In the genomic region with DNA sequence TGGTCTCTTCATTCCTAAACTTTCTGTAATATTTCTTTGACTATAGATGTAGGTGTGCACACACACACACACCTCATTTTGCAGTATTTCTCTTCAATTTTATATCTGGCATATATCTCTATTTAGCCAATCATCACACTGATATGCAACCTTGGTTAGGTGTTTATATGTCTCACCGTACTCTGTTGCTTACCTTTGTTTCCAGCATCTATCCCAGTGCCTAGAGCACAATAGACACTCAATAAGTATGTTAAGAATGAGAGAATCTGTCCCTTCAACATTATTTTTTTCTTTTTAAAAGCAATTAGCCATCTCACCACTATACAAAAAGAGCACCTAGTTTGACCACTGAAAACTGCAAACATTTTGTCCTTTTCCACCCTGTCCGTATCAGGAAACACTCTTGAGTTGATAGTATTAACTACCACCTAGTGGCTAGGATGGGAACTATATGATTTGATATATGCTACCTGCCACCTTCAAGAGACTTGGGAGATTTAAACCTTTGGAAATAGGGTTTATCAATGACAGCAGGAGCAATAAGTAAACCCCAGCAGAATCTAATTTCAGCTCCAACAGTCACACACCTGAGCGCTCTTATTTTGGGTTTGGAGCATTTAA, we compare ENCODE assay signal across 9 cellular contexts. TPM values are rescaled to one million over a fixed set of nuclear protein-coding genes. Genes with fewer than 3 reads are reported as not detected.
DNase-seq lines count a peak whose midpoint lies in the region; ATAC-seq, FAIRE-seq and TF ChIP-seq lines count a peak whose summit lies in the region.
"Had no signal": no experiment of that assay in that cellular context is flagged by ENCODE, and none has a peak within 500 bp of the region (broad histone marks: within the 10 kb centered on the region; RNA-seq: fewer than 3 reads in every experiment).

No MANE protein-coding gene starts in this region.

- no peaks in the 10 kb centered on the region for H3K9me3 Mint-ChIP-seq in activated naive CD4-positive, alpha-beta T cell treated with anti-CD3 and anti-CD28 coated beads, Interleukin-2, amount 50 U/mL, for 72 hours
- H3K9me3 Mint-ChIP-seq: activated B cell treated with CpG ODN at 0.5 μM for 24 hours had no signal

- H3K36me3 Mint-ChIP-seq in activated naive CD4-positive, alpha-beta T cell treated with anti-CD3 and anti-CD28 coated beads, Interleukin-2, amount 50 U/mL, for 72 hours, result no peaks in the 10 kb centered on the region

- CTCF ChIA-PET in endothelial cell of umbilical vein (lab: Charles Lee), result interaction anchor here (1.0 to 1.3 kb wide), 2 partner anchors 265 kb away, joined by 3 to 10 read pairs; no protein-coding TSS in a partner anchor

- H4K20me1 ChIP-seq in endothelial cell of umbilical vein (replicated peaks; ENCODE audit: control insufficient read depth, extremely low read depth, insufficient read depth, low read length), result no peaks in the 10 kb centered on the region

- peak; percentile 85 for FAIRE-seq in endothelial cell of umbilical vein (lab: Jason Lieb, UNC)
- no peak for FAIRE-seq in GM19239 (lab: Jason Lieb, UNC)

- TF ChIP-seq CTCF in GM12872 (IDR thresholded peaks at IDR 0.05; ENCODE audit: insufficient read depth, low read depth, low read length) (peak; percentile 38; the same call in 1 of the 3 replicates), NB4 (IDR thresholded peaks at IDR 0.05; ENCODE audit: low read depth, low read length) (peak; percentile 34), endothelial cell of umbilical vein (IDR thresholded peaks at IDR 0.05; ENCODE audit: extremely low read depth in 1 of 2, insufficient read depth in 1 of 2, low read depth in 1 of 2, low read length in 2 of 2) (peak; percentile 34 to 40), psoas muscle (IDR thresholded peaks at IDR 0.05) (peak; percentile 50)

- peak overlapping the region; percentile 37 for H2AFZ ChIP-seq in endothelial cell of umbilical vein (ENCODE audit: low read depth, low read length)

- H3K27ac ChIP-seq in endothelial cell of umbilical vein (ENCODE audit: insufficient read depth, low read depth, low read length) (no peak overlapping the region), psoas muscle (no peak overlapping the region)

- H3K9me3 ChIP-seq in endothelial cell of umbilical vein (replicated peaks; ENCODE audit: control insufficient read depth, insufficient read depth, low read length), result no peaks in the 10 kb centered on the region
- H3K9me3 ChIP-seq in psoas muscle, result no peaks in the 10 kb centered on the region

- H3K27ac Mint-ChIP-seq in activated naive CD4-positive, alpha-beta T cell treated with anti-CD3 and anti-CD28 coated beads, Interleukin-2, amount 50 U/mL, for 72 hours, result no peak overlapping the region
- H3K27ac Mint-ChIP-seq: activated B cell treated with CpG ODN at 0.5 μM for 24 hours had no signal

- POLR2A ChIA-PET in endothelial cell of umbilical vein (lab: Charles Lee), result no interaction called here

- dilution Hi-C loops in endothelial cell of umbilical vein (cut with MboI; ENCODE audit: extremely low pct_ligation_motif_present, low sequenced_read_pairs), result no loop called here

- intact Hi-C loops in endothelial cell of umbilical vein (cut with micrococcal nuclease), result loop anchor here (1.0 kb wide), 2 partner anchors 265 to 708 kb away; no protein-coding TSS in a partner anchor
- intact Hi-C loops in psoas muscle (cut with DNase I), result loop anchor here (10.0 kb wide), 2 partner anchors 265 to 415 kb away; no protein-coding TSS in a partner anchor

- H3K79me2 ChIP-seq in endothelial cell of umbilical vein (ENCODE audit: control insufficient read depth, insufficient read depth, low read length), result no peaks in the 10 kb centered on the region

- no peaks in the 10 kb centered on the region for H3K9me1 ChIP-seq in endothelial cell of umbilical vein (replicated peaks; ENCODE audit: control insufficient read depth, extremely low read depth, insufficient read depth, low read length)

- BruUV-seq in endothelial cell of umbilical vein (replicated peaks; lab: Mats Ljungman, UMichigan), result no TSS peak

- H3K36me3 ChIP-seq in endothelial cell of umbilical vein (ENCODE audit: control insufficient read depth in 2 of 2, extremely low read depth in 1 of 2, insufficient read depth in 2 of 2, low read length in 2 of 2) (no peaks in the 10 kb centered on the region), psoas muscle (ENCODE audit: insufficient read depth in 1 of 2, low read depth in 1 of 2) (no peaks in the 10 kb centered on the region)

- 60 to 68% (median 62%) methylated on average over 3 of the region's 3 CpGs for WGBS in psoas muscle, 3 donors

- H3K4me1 ChIP-seq in endothelial cell of umbilical vein (ENCODE audit: control insufficient read depth, extremely low read depth, insufficient read depth, low read length) (no peaks in the 10 kb centered on the region), psoas muscle (peaks cover 4% of the 10 kb centered on the region)

- TF ChIP-seq POLR2A in NB4 (IDR thresholded peaks at IDR 0.05; ENCODE audit: extremely low read depth, insufficient read length), result no peak
- no peak for TF ChIP-seq POLR2A in endothelial cell of umbilical vein (IDR thresholded peaks at IDR 0.05; ENCODE audit: low read depth, low read length)

- ATAC-seq in GM21737 (IDR thresholded peaks at IDR 0.05; ENCODE audit: unreplicated experiment) (peak; percentile 68), psoas muscle (peak; percentile 49 to 77 (median 55))
- no peak for ATAC-seq in activated naive CD4-positive, alpha-beta T cell treated with anti-CD3 and anti-CD28 coated beads, Interleukin-2, amount 50 U/mL, for 72 hours

- H3K27me3 ChIP-seq in endothelial cell of umbilical vein (ENCODE audit: control insufficient read depth in 2 of 2, insufficient read depth in 2 of 2, low read length in 2 of 2), result no peaks in the 10 kb centered on the region
- H3K27me3 ChIP-seq in psoas muscle (ENCODE audit: insufficient read depth in 3 of 3, low read length in 2 of 3), result no peaks in the 10 kb centered on the region

- peak; percentile 36 for DNase-seq in NB4 (ENCODE audit: low read depth)
- DNase-seq in endothelial cell of umbilical vein (ENCODE audit: low read depth, low spot score), result peak; percentile 55
- no peak for DNase-seq in psoas muscle
- no peak for DNase-seq in activated naive CD4-positive, alpha-beta T cell treated with anti-CD3 and anti-CD28 coated beads, Interleukin-2, amount 50 U/mL, for 72 hours (ENCODE audit: low spot score in 2 of 2)
- no peak for DNase-seq in NCI-H187 treated with DMSO at 0.1 percent for 48 hours (lab: John Stamatoyannopoulos, UW)
- no peak for DNase-seq in GM19239 (ENCODE audit: insufficient read length, low spot score)
- DNase-seq: activated B cell treated with CpG ODN at 0.5 μM for 24 hours had no signal

- H3K4me3 ChIP-seq in NB4 (ENCODE audit: low read depth, low read length) (no peak overlapping the region), endothelial cell of umbilical vein (replicated peaks in 1 of 3; ENCODE audit: insufficient read depth in 1 of 3, low read depth in 1 of 3, low read length in 3 of 3) (no peak overlapping the region), psoas muscle (no peak overlapping the region)

- H3K4me2 ChIP-seq in endothelial cell of umbilical vein (ENCODE audit: insufficient read depth, low read length), result no peak overlapping the region

- no peak overlapping the region for H3K9ac ChIP-seq in endothelial cell of umbilical vein (replicated peaks; ENCODE audit: extremely low read depth, insufficient read depth, low read length)

TF ChIP-seq in endothelial cell of umbilical vein, 7 proteins besides CTCF, POLR2A, EP300 and RAD21:
- no peak for TF ChIP-seq JUN (IDR thresholded peaks at IDR 0.05; ENCODE audit: borderline replicate concordance, insufficient read depth, insufficient read length, low read depth)
- no peak for TF ChIP-seq FOS (IDR thresholded peaks at IDR 0.05; ENCODE audit: borderline replicate concordance, insufficient read depth, low read length)
- no peak for TF ChIP-seq POLR2AphosphoS5 (IDR thresholded peaks at IDR 0.05; ENCODE audit: insufficient read depth, low read depth, low read length)
- TF ChIP-seq MYC (IDR thresholded peaks at IDR 0.05; ENCODE audit: low read depth, low read length), result no peak
- no peak for TF ChIP-seq GATA2 (IDR thresholded peaks at IDR 0.05; ENCODE audit: insufficient read depth, insufficient read length, low read depth, low read length)

RNA-seq across cellular contexts. Expression of a gene that starts 48.7 kb away (rescaled TPM):
- total RNA-seq in endothelial cell of umbilical vein, result 8.6 and 11.1 TPM in 2 replicates
- 1.1 and 1.8 TPM in 2 replicates for polyA plus RNA-seq in endothelial cell of umbilical vein
- 2.4 TPM in 2 replicates for polyA plus RNA-seq in endothelial cell of umbilical vein (2011; cell fraction: cytosol; rRNA removed)
- 1.8 and 2.1 TPM in 2 replicates for polyA plus RNA-seq in endothelial cell of umbilical vein (2011; cell fraction: nucleus; rRNA removed)
- 12.0 and 15.5 TPM in 2 replicates for polyA plus RNA-seq in endothelial cell of umbilical vein (2012)
- 1.3 and 3.0 TPM in 2 replicates for polyA minus RNA-seq in endothelial cell of umbilical vein
- not detected for polyA minus RNA-seq in endothelial cell of umbilical vein (2011; cell fraction: cytosol; rRNA and poly(A)+ RNA removed)
- 3.4 and 4.5 TPM in 2 replicates for polyA minus RNA-seq in endothelial cell of umbilical vein (2011; cell fraction: nucleus; rRNA and poly(A)+ RNA removed)
- total RNA-seq in psoas muscle, result 10 to 100 TPM; 12.6 to 28.3 (median 25.7) TPM
- polyA plus RNA-seq in psoas muscle, result 10 to 100 TPM; 20.6 to 32.1 (median 27.4) TPM
- total RNA-seq in activated naive CD4-positive, alpha-beta T cell treated with anti-CD3 and anti-CD28 coated beads, Interleukin-2, amount 50 U/mL, for 72 hours, result not detected
- total RNA-seq: activated B cell treated with CpG ODN at 0.5 μM for 24 hours had no signal

Comparison
In these comparisons a context has a peak if more than half of its experiments do, and no peak if none do; other contexts are left out.
1. ATAC-seq: peak in GM21737 (single experiment) and psoas muscle (4 of 4); none in activated naive CD4-positive, alpha-beta T cell treated with anti-CD3 and anti-CD28 coated beads, Interleukin-2, amount 50 U/mL, for 72 hours (0 of 2).
2. DNase-seq: peak in NB4 (single experiment) and endothelial cell of umbilical vein (single experiment); none in psoas muscle (0 of 2), activated naive CD4-positive, alpha-beta T cell treated with anti-CD3 and anti-CD28 coated beads, Interleukin-2, amount 50 U/mL, for 72 hours (0 of 2), NCI-H187 treated with DMSO at 0.1 percent for 48 hours (single experiment) and GM19239 (single experiment).
3. Peak in every context shown above with its lines, with median percentiles within 50 percentile points of each other: CTCF ChIP-seq.